ENCODE assay signal across 9 cellular contexts in genomic region chr3:168467085-168467714, GRCh38.
A peak's percentile ranks its signal among the peaks of the same experiment; 100 is the strongest.
DNase-seq lines count a peak whose midpoint lies in the region; ATAC-seq, FAIRE-seq and TF ChIP-seq lines count a peak whose summit lies in the region.
"Had no signal": no experiment of that assay in that cellular context is flagged by ENCODE, and none has a peak within 500 bp of the region (broad histone marks: within the 10 kb centered on the region; RNA-seq: fewer than 3 reads in every experiment).

No MANE protein-coding gene starts in this region.

- H3K4me1 Mint-ChIP-seq in activated CD4-positive, alpha-beta memory T cell treated with anti-CD3 and anti-CD28 coated beads for 36 hours (ENCODE audit: low read depth): no peaks in the 10 kb centered on the region
- H3K4me1 Mint-ChIP-seq in activated naive CD8-positive, alpha-beta T cell treated with anti-CD3 and anti-CD28 coated beads, Interleukin-2, amount 50 U/mL, for 24 hours: no peaks in the 10 kb centered on the region

- no peaks in the 10 kb centered on the region for H3K36me3 ChIP-seq in WERI-Rb-1
- no peaks in the 10 kb centered on the region for H3K36me3 ChIP-seq in keratinocyte (ENCODE audit: control insufficient read depth in 2 of 2, extremely low read depth in 1 of 2, insufficient read depth in 2 of 2, low read length in 2 of 2)

- H3K4me3 ChIP-seq in WERI-Rb-1 (ENCODE audit: low read depth, low read length): no peak overlapping the region
- H3K4me3 ChIP-seq in keratinocyte (ENCODE audit: control insufficient read depth in 2 of 3, extremely low read depth in 1 of 3, insufficient read depth in 2 of 3, low read depth in 1 of 3, low read length in 3 of 3): no peak overlapping the region

- H3K9me3 ChIP-seq in WERI-Rb-1 (ENCODE audit: severe bottlenecking) (no peaks in the 10 kb centered on the region), keratinocyte (ENCODE audit: control insufficient read depth, low read depth, low read length) (no peaks in the 10 kb centered on the region)

- TF ChIP-seq CTCF in WERI-Rb-1 (IDR thresholded peaks at IDR 0.05; ENCODE audit: low read depth, low read length) (peak; percentile 54), keratinocyte (optimal IDR thresholded peaks at IDR 0.05 in 1 of 3, IDR thresholded peaks at IDR 0.05 in 1 of 3, conservative IDR thresholded peaks at IDR 0.05 in 1 of 3; ENCODE audit: extremely low read depth in 1 of 3, insufficient read depth in 2 of 3, low read length in 3 of 3) (peak; percentile 14 to 41 (median 31))

- H3K4me1 ChIP-seq in keratinocyte (ENCODE audit: control insufficient read depth, extremely low read depth, insufficient read depth, low read length): no peaks in the 10 kb centered on the region

- no peaks in the 10 kb centered on the region for H3K79me2 ChIP-seq in keratinocyte (ENCODE audit: control insufficient read depth, insufficient read depth, low read length)

- dilution Hi-C loops in keratinocyte (cut with MboI; ENCODE audit: extremely low pct_ligation_motif_present, low sequenced_read_pairs): no loop called here

- H4K20me1 ChIP-seq in keratinocyte (ENCODE audit: control insufficient read depth, extremely low read depth, insufficient read depth, low read length): no peaks in the 10 kb centered on the region

- DNase-seq in DMS 273 treated with DMSO at 0.1 percent for 48 hours (lab: John Stamatoyannopoulos, UW) (peak; percentile 7), WERI-Rb-1 (peak; percentile 39), keratinocyte (ENCODE audit: low read depth, low spot score) (no peak), NCI-H2029 treated with DMSO at 0.1 percent for 48 hours (lab: John Stamatoyannopoulos, UW) (no peak)
- no peak for DNase-seq in activated CD4-positive, alpha-beta memory T cell treated with anti-CD3 and anti-CD28 coated beads for 36 hours
- DNase-seq in activated naive CD8-positive, alpha-beta T cell treated with anti-CD3 and anti-CD28 coated beads, Interleukin-2, amount 50 U/mL, for 24 hours: no peak

- no peaks in the 10 kb centered on the region for H3K9me1 ChIP-seq in keratinocyte (ENCODE audit: control insufficient read depth, extremely low read depth, insufficient read depth, low read length)

- POLR2A ChIA-PET in activated CD4-positive, alpha-beta memory T cell treated with anti-CD3 and anti-CD28 coated beads for 36 hours (lab: Charles Lee): no interaction called here

- CTCF ChIA-PET in activated CD4-positive, alpha-beta memory T cell treated with anti-CD3 and anti-CD28 coated beads for 36 hours (lab: Charles Lee): no interaction called here

- no peaks in the 10 kb centered on the region for H3K27me3 ChIP-seq in WERI-Rb-1 (ENCODE audit: insufficient read depth, low read depth, severe bottlenecking)
- no peaks in the 10 kb centered on the region for H3K27me3 ChIP-seq in keratinocyte (ENCODE audit: control insufficient read depth, extremely low read depth, insufficient read depth, low read length)

- H3K36me3 Mint-ChIP-seq in activated CD4-positive, alpha-beta memory T cell treated with anti-CD3 and anti-CD28 coated beads for 36 hours: no peaks in the 10 kb centered on the region
- no peaks in the 10 kb centered on the region for H3K36me3 Mint-ChIP-seq in activated naive CD8-positive, alpha-beta T cell treated with anti-CD3 and anti-CD28 coated beads, Interleukin-2, amount 50 U/mL, for 24 hours (ENCODE audit: low read depth)
- H3K36me3 Mint-ChIP-seq: IgD-negative memory B cell had no signal

- intact Hi-C loops in activated CD4-positive, alpha-beta memory T cell treated with anti-CD3 and anti-CD28 coated beads for 36 hours (cut with micrococcal nuclease): no loop called here

- H3K27ac ChIP-seq in WERI-Rb-1 (no peak overlapping the region), keratinocyte (ENCODE audit: control insufficient read depth, insufficient read depth, low read length) (no peak overlapping the region)

- H3K27ac Mint-ChIP-seq in activated CD4-positive, alpha-beta memory T cell treated with anti-CD3 and anti-CD28 coated beads for 36 hours: no peak overlapping the region
- no peak overlapping the region for H3K27ac Mint-ChIP-seq in activated naive CD8-positive, alpha-beta T cell treated with anti-CD3 and anti-CD28 coated beads, Interleukin-2, amount 50 U/mL, for 24 hours
- H3K27ac Mint-ChIP-seq: IgD-negative memory B cell had no signal

- peaks cover 3% of the 10 kb centered on the region for H3K9me3 Mint-ChIP-seq in activated CD4-positive, alpha-beta memory T cell treated with anti-CD3 and anti-CD28 coated beads for 36 hours
- peaks cover 10% of the 10 kb centered on the region for H3K9me3 Mint-ChIP-seq in activated naive CD8-positive, alpha-beta T cell treated with anti-CD3 and anti-CD28 coated beads, Interleukin-2, amount 50 U/mL, for 24 hours

- no peak overlapping the region for H3K4me2 ChIP-seq in keratinocyte (ENCODE audit: control insufficient read depth, extremely low read depth, insufficient read depth, low read depth, low read length)

- peak; percentile 85 for ATAC-seq in GM21423 (IDR thresholded peaks at IDR 0.05; ENCODE audit: unreplicated experiment)
- peak; percentile 63 for ATAC-seq in HG03575 (IDR thresholded peaks at IDR 0.05; ENCODE audit: extremely low read depth, insufficient number of reproducible peaks, low FRiP score, unreplicated experiment)
- ATAC-seq in activated naive CD8-positive, alpha-beta T cell treated with anti-CD3 and anti-CD28 coated beads, Interleukin-2, amount 50 U/mL, for 24 hours: no peak

- H3K9ac ChIP-seq in keratinocyte (ENCODE audit: control insufficient read depth, extremely low read depth, insufficient read depth, low read length): no peak overlapping the region

- FAIRE-seq in keratinocyte (lab: Jason Lieb, UNC): no peak

- no peak overlapping the region for H2AFZ ChIP-seq in keratinocyte (ENCODE audit: control insufficient read depth, low read length)

- H3K4me3 Mint-ChIP-seq in activated CD4-positive, alpha-beta memory T cell treated with anti-CD3 and anti-CD28 coated beads for 36 hours: no peak overlapping the region
- no peak overlapping the region for H3K4me3 Mint-ChIP-seq in activated naive CD8-positive, alpha-beta T cell treated with anti-CD3 and anti-CD28 coated beads, Interleukin-2, amount 50 U/mL, for 24 hours

- H3K27me3 Mint-ChIP-seq in activated CD4-positive, alpha-beta memory T cell treated with anti-CD3 and anti-CD28 coated beads for 36 hours: no peaks in the 10 kb centered on the region
- H3K27me3 Mint-ChIP-seq in activated naive CD8-positive, alpha-beta T cell treated with anti-CD3 and anti-CD28 coated beads, Interleukin-2, amount 50 U/mL, for 24 hours: no peaks in the 10 kb centered on the region
- H3K27me3 Mint-ChIP-seq: IgD-negative memory B cell had no signal

Comparison
In these comparisons a context has a peak if more than half of its experiments do, and no peak if none do; other contexts are left out.
1. DNase-seq: peak in DMS 273 treated with DMSO at 0.1 percent for 48 hours (single experiment) and WERI-Rb-1 (single experiment); none in keratinocyte (single experiment), activated CD4-positive, alpha-beta memory T cell treated with anti-CD3 and anti-CD28 coated beads for 36 hours (single experiment), activated naive CD8-positive, alpha-beta T cell treated with anti-CD3 and anti-CD28 coated beads, Interleukin-2, amount 50 U/mL, for 24 hours (single experiment) and NCI-H2029 treated with DMSO at 0.1 percent for 48 hours (single experiment).